ENCODE assay signal across 15 cellular contexts in the genomic region with DNA sequence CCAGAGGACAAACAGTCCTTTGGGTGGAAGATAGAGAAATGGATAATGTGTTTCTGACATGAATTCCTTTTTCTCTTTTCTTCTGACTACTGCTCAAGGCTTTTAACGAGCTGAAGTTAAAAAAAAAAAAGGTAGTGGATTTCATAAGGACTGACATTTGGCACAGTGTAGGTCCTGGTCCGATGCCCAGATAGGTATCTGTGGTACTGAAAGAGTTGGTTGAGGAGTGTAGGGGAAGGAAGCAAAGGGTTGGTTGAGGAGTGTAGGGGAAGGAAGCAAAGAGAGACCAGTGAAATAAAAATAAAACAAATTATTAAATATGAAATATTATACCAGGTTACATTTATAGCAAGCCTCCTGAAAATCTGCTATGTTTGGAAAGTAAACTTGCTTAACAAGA. TPM values are rescaled to one million over a fixed set of nuclear protein-coding genes. Genes with fewer than 3 reads are reported as not detected.
DNase-seq lines count a peak whose midpoint lies in the region; ATAC-seq and TF ChIP-seq lines count a peak whose summit lies in the region.
"Had no signal": no experiment of that assay in that cellular context is flagged by ENCODE, and none has a peak within 500 bp of the region (broad histone marks: within the 10 kb centered on the region; RNA-seq: fewer than 3 reads in every experiment).

No MANE protein-coding gene starts in this region.

- DNase-seq in GM23338 (ENCODE audit: low spot score) (no peak), left lung (peak in 1 of 2 donors; percentile 39), spleen (no peak), NCI-H446 (lab: John Stamatoyannopoulos, UW) (no peak), SW480 (ENCODE audit: low spot score) (no peak)
- DNase-seq in central memory CD8-positive, alpha-beta T cell (ENCODE audit: low spot score in 2 of 2), result no peak
- DNase-seq in activated CD4-positive, CD25-positive, alpha-beta regulatory T cell (lab: John Stamatoyannopoulos, UW), result no peak
- DNase-seq: cortex of kidney; DMS79; GOT3; NCI-H510A; nephron progenitor cell; stimulated activated CD4-positive, alpha-beta T cell treated with anti-CD3 and anti-CD28 coated beads, Interleukin-15, amount 100 ng/mL, for 24 hours had no signal

- TF ChIP-seq POLR2A in spleen (IDR thresholded peaks at IDR 0.05), result no peak

- H3K36me3 ChIP-seq in GM23338 (ENCODE audit: insufficient read depth) (peaks cover 6% of the 10 kb centered on the region; the same call in 1 of the 2 replicates), left lung (peaks cover 0 to 24% of the 10 kb centered on the region in 2 donors), spleen (peaks cover 0 to 32% (median 2%) of the 10 kb centered on the region in 6 donors)

- intact Hi-C loops in left lung (cut with DNase I) (no loop called here), spleen (cut with DNase I; ENCODE audit: low total_unique reads) (no loop called here)

- H3K4me2 ChIP-seq in GM23338, result no peak overlapping the region

- H3K9me3 ChIP-seq in left lung, result no peaks in the 10 kb centered on the region
- H3K9me3 ChIP-seq in spleen, result no peaks in the 10 kb centered on the region

- no peaks in the 10 kb centered on the region; the same call in 1 of the 2 replicates for H4K20me1 ChIP-seq in GM23338 (replicated peaks; ENCODE audit: insufficient read depth)

- peaks cover 13% of the 10 kb centered on the region; the same call in 2 of the 3 replicates for H3K4me1 Mint-ChIP-seq in GM23338
- peaks cover 10% of the 10 kb centered on the region for H3K4me1 Mint-ChIP-seq in central memory CD8-positive, alpha-beta T cell
- H3K4me1 Mint-ChIP-seq: nephron progenitor cell had no signal

- H3F3A ChIP-seq in GM23338 (replicated peaks; ENCODE audit: low read depth), result no peaks in the 10 kb centered on the region

- H3K9me2 ChIP-seq in GM23338 (ENCODE audit: insufficient read depth), result no peaks in the 10 kb centered on the region

- H3K79me2 ChIP-seq in GM23338 (replicated peaks; ENCODE audit: insufficient read depth), result peaks cover 19% of the 10 kb centered on the region

- peaks cover 22% of the 10 kb centered on the region for H3K36me3 Mint-ChIP-seq in GM23338 (ENCODE audit: low read depth)
- H3K36me3 Mint-ChIP-seq in central memory CD8-positive, alpha-beta T cell (ENCODE audit: insufficient read depth), result peaks cover 2% of the 10 kb centered on the region

- no peak overlapping the region for H2AFZ ChIP-seq in GM23338

- H3K27me3 ChIP-seq in GM23338 (ENCODE audit: insufficient read depth) (no peaks in the 10 kb centered on the region), left lung (no peaks in the 10 kb centered on the region), spleen (replicated peaks in 1 of 7) (no peaks in the 10 kb centered on the region)

- H3K4me3 Mint-ChIP-seq in GM23338, result no peak overlapping the region
- H3K4me3 Mint-ChIP-seq in central memory CD8-positive, alpha-beta T cell, result no peak overlapping the region
- H3K4me3 Mint-ChIP-seq: activated naive CD4-positive, alpha-beta T cell treated with anti-CD3 and anti-CD28 coated beads, Interleukin-2, amount 50 U/mL, for 24 hours; nephron progenitor cell had no signal

- peaks cover 12% of the 10 kb centered on the region for H3K9me3 Mint-ChIP-seq in GM23338
- no peaks in the 10 kb centered on the region for H3K9me3 Mint-ChIP-seq in central memory CD8-positive, alpha-beta T cell
- H3K9me3 Mint-ChIP-seq: activated naive CD4-positive, alpha-beta T cell treated with anti-CD3 and anti-CD28 coated beads, Interleukin-2, amount 50 U/mL, for 24 hours had no signal

- no peaks in the 10 kb centered on the region for H3K27me3 Mint-ChIP-seq in GM23338 (ENCODE audit: insufficient read depth, low read depth, poor library complexity)
- no peaks in the 10 kb centered on the region for H3K27me3 Mint-ChIP-seq in central memory CD8-positive, alpha-beta T cell
- H3K27me3 Mint-ChIP-seq: activated naive CD4-positive, alpha-beta T cell treated with anti-CD3 and anti-CD28 coated beads, Interleukin-2, amount 50 U/mL, for 24 hours had no signal

- ATAC-seq in GM23338, result no peak
- no peak for ATAC-seq in central memory CD8-positive, alpha-beta T cell (replicated peaks; ENCODE audit: extremely low read depth, poor library complexity, severe bottlenecking)
- peak; percentile 76 for ATAC-seq in left lung
- ATAC-seq in HG02981 (IDR thresholded peaks at IDR 0.05; ENCODE audit: unreplicated experiment), result no peak

- H3K4me3 ChIP-seq in GM23338 (no peak overlapping the region), left lung (no peak overlapping the region), spleen (no peak overlapping the region)

- H3K4me1 ChIP-seq in GM23338 (ENCODE audit: insufficient read depth) (peaks cover 5% of the 10 kb centered on the region; the same call in 1 of the 2 replicates), left lung (peaks cover 20 to 37% of the 10 kb centered on the region in 2 donors), spleen (peaks cover 0 to 26% (median 9%) of the 10 kb centered on the region in 6 donors)

- H3K27ac ChIP-seq in GM23338 (ENCODE audit: low read depth), result 0 out of 2 replicates have a peak overlapping the region, but pooled peaks have one; percentile 33
- H3K27ac ChIP-seq in left lung, result peak overlapping the region; percentile 30 to 66
- H3K27ac ChIP-seq in spleen, result peak overlapping the region in 6 of 8 donors; percentile 12 to 50 (median 24)

- H3K27ac Mint-ChIP-seq in GM23338, result no peak overlapping the region
- peak overlapping the region; percentile 21 for H3K27ac Mint-ChIP-seq in central memory CD8-positive, alpha-beta T cell (ENCODE audit: low read depth)
- H3K27ac Mint-ChIP-seq: activated naive CD4-positive, alpha-beta T cell treated with anti-CD3 and anti-CD28 coated beads, Interleukin-2, amount 50 U/mL, for 24 hours; nephron progenitor cell had no signal

- TF ChIP-seq CTCF in GM23338 (conservative IDR thresholded peaks at IDR 0.05; ENCODE audit: low read depth in 2 of 2), result no peak
- TF ChIP-seq CTCF in left lung (IDR thresholded peaks at IDR 0.05), result no peak
- no peak for TF ChIP-seq CTCF in spleen (IDR thresholded peaks at IDR 0.05 in 8 of 11, conservative IDR thresholded peaks at IDR 0.05 in 3 of 11)

- 21 to 33% (median 28%) methylated on average over 2 of the region's 2 CpGs for WGBS in spleen, 5 donors

TF ChIP-seq in GM23338, 12 proteins besides CTCF, POLR2A, EP300 and RAD21 (continues in another document):
- TF ChIP-seq, protein P1, sequence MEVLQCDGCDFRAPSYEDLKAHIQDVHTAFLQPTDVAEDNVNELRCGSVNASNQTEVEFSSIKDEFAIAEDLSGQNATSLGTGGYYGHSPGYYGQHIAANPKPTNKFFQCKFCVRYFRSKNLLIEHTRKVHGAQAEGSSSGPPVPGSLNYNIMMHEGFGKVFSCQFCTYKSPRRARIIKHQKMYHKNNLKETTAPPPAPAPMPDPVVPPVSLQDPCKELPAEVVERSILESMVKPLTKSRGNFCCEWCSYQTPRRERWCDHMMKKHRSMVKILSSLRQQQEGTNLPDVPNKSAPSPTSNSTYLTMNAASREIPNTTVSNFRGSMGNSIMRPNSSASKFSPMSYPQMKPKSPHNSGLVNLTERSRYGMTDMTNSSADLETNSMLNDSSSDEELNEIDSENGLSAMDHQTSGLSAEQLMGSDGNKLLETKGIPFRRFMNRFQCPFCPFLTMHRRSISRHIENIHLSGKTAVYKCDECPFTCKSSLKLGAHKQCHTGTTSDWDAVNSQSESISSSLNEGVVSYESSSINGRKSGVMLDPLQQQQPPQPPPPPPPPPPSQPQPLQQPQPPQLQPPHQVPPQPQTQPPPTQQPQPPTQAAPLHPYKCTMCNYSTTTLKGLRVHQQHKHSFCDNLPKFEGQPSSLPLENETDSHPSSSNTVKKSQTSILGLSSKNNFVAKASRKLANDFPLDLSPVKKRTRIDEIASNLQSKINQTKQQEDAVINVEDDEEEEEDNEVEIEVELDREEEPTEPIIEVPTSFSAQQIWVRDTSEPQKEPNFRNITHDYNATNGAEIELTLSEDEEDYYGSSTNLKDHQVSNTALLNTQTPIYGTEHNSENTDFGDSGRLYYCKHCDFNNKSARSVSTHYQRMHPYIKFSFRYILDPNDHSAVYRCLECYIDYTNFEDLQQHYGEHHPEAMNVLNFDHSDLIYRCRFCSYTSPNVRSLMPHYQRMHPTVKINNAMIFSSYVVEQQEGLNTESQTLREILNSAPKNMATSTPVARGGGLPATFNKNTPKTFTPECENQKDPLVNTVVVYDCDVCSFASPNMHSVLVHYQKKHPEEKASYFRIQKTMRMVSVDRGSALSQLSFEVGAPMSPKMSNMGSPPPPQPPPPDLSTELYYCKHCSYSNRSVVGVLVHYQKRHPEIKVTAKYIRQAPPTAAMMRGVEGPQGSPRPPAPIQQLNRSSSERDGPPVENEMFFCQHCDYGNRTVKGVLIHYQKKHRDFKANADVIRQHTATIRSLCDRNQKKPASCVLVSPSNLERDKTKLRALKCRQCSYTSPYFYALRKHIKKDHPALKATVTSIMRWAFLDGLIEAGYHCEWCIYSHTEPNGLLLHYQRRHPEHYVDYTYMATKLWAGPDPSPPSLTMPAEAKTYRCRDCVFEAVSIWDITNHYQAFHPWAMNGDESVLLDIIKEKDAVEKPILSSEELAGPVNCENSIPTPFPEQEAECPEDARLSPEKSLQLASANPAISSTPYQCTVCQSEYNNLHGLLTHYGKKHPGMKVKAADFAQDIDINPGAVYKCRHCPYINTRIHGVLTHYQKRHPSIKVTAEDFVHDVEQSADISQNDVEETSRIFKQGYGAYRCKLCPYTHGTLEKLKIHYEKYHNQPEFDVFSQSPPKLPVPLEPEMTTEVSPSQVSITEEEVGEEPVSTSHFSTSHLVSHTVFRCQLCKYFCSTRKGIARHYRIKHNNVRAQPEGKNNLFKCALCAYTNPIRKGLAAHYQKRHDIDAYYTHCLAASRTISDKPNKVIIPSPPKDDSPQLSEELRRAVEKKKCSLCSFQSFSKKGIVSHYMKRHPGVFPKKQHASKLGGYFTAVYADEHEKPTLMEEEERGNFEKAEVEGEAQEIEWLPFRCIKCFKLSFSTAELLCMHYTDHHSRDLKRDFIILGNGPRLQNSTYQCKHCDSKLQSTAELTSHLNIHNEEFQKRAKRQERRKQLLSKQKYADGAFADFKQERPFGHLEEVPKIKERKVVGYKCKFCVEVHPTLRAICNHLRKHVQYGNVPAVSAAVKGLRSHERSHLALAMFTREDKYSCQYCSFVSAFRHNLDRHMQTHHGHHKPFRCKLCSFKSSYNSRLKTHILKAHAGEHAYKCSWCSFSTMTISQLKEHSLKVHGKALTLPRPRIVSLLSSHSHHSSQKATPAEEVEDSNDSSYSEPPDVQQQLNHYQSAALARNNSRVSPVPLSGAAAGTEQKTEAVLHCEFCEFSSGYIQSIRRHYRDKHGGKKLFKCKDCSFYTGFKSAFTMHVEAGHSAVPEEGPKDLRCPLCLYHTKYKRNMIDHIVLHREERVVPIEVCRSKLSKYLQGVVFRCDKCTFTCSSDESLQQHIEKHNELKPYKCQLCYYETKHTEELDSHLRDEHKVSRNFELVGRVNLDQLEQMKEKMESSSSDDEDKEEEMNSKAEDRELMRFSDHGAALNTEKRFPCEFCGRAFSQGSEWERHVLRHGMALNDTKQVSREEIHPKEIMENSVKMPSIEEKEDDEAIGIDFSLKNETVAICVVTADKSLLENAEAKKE (CRISPR knock-in tag; IDR thresholded peaks at IDR 0.05), result no peak
- TF ChIP-seq ZNF331 (CRISPR knock-in tag; IDR thresholded peaks at IDR 0.05; ENCODE audit: low read depth), result no peak

RNA-seq across cellular contexts. Expression of a gene that starts 11.8 kb away (rescaled TPM):
- total RNA-seq in GM23338 (2014; rRNA removed; shearing (Covaris generic)), result 86.8 and 121 TPM in 2 replicates
- polyA plus RNA-seq in GM23338 (2016; fragmentation: Nextera tagmentation; extraction: Ambion mirVana) (34.8 and 53.9 TPM in 2 replicates), spleen (10 to 100 TPM; 15.4 to 29.1 (median 16.7) TPM)
- total RNA-seq in left lung (100 to 1,000 TPM; 238 to 253 TPM), spleen (100 to 1,000 TPM; 273 to 539 (median 391) TPM)
